1 cellular context compared by ENCODE assay signal in the genomic region with DNA sequence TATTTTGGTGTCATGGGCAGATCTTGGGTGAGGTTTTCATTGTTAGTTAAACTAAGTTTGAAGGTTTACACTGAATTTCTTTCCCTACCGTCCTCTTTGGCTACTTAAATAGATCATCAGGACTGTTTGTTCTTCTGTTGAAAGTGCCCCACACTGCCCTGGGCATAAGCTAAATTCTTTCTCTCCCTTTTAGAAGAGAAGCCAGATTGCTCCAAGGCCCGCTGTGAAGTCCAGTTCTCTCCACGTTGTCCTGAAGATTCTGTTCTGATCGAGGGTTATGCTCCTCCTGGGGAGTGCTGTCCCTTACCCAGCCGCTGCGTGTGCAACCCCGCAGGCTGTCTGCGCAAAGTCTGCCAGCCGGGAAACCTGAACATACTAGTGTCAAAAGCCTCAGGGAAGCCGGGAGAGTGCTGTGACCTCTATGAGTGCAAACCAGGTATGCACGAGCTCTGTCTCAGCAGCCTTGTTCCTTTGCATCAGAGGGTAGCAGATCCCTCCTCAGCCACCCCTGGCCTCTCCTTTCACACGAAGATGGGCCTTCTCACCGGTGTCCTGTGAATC.
TF ChIP-seq lines count a peak whose summit lies in the region.

No MANE protein-coding gene starts in this region.

TF ChIP-seq in A549, 52 proteins besides CTCF, POLR2A, EP300 and RAD21 (continued from another document):
- TF ChIP-seq, protein P1, sequence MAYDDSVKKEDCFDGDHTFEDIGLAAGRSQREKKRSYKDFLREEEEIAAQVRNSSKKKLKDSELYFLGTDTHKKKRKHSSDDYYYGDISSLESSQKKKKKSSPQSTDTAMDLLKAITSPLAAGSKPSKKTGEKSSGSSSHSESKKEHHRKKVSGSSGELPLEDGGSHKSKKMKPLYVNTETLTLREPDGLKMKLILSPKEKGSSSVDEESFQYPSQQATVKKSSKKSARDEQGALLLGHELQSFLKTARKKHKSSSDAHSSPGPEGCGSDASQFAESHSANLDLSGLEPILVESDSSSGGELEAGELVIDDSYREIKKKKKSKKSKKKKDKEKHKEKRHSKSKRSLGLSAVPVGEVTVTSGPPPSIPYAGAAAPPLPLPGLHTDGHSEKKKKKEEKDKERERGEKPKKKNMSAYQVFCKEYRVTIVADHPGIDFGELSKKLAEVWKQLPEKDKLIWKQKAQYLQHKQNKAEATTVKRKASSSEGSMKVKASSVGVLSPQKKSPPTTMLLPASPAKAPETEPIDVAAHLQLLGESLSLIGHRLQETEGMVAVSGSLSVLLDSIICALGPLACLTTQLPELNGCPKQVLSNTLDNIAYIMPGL (CRISPR knock-in tag; IDR thresholded peaks at IDR 0.05; ENCODE audit: borderline replicate concordance) = no peak
- TF ChIP-seq E2F6 (IDR thresholded peaks at IDR 0.05; ENCODE audit: borderline replicate concordance, low read depth) (no peak), BHLHE40 (IDR thresholded peaks at IDR 0.05; ENCODE audit: low read depth, low read length) (no peak), HES2 (IDR thresholded peaks at IDR 0.05) (no peak), NR3C1 (IDR thresholded peaks at IDR 0.05) (no peak), KDM5A (IDR thresholded peaks at IDR 0.05) (no peak), SREBF2 (IDR thresholded peaks at IDR 0.05) (no peak)
